In the genomic region with DNA sequence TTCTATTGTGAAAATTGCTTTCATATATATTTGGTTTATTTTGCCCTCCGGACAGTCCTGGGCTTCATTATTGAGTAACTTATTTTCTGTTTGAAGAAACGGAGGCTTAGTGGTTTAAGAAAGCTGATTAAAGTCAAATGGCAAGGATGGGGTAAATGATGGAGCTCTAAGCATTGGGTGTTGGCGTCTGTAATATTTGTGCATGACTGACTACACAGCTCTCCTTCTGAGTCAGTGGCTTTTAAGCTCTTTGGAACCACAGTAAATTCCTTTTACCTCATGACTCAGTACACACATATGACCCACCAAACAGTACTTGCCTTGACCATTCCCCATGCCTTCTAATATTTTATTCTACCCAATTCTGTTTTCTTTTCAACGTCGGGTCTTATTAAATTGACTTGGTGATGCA, we compare ENCODE assay signal across 13 cellular contexts. TPM values are rescaled to one million over a fixed set of nuclear protein-coding genes. Genes with fewer than 3 reads are reported as not detected.
DNase-seq lines count a peak whose midpoint lies in the region; ATAC-seq and TF ChIP-seq lines count a peak whose summit lies in the region.
"Had no signal": no experiment of that assay in that cellular context is flagged by ENCODE, and none has a peak within 500 bp of the region (broad histone marks: within the 10 kb centered on the region; RNA-seq: fewer than 3 reads in every experiment).

No MANE protein-coding gene starts in this region.

- H3K27ac Mint-ChIP-seq in T-cell = no peak overlapping the region
- H3K27ac Mint-ChIP-seq: dendritic cell treated with granulocyte-macrophage colony-stimulating factor and Interleukin-4, amounts not matched to agents 40 ng/mL and 50 ng/mL, for 4 days had no signal

- H3K36me3 Mint-ChIP-seq in T-cell = no peaks in the 10 kb centered on the region
- H3K36me3 Mint-ChIP-seq: naive B cell had no signal

- H3K27me3 Mint-ChIP-seq in T-cell = peaks cover 12 to 31% of the 10 kb centered on the region in 2 donors

- no peak overlapping the region for H3K4me3 ChIP-seq in astrocyte of the spinal cord (ENCODE audit: low read depth, low read length)

- ATAC-seq in T-cell (replicated peaks in 1 of 4) (no peak), omental fat pad (ENCODE audit: low FRiP score) (no peak)

- CTCF ChIA-PET in T-cell (lab: Charles Lee) = no interaction called here

- H3K4me3 Mint-ChIP-seq in T-cell = no peak overlapping the region
- H3K4me3 Mint-ChIP-seq: dendritic cell treated with granulocyte-macrophage colony-stimulating factor and Interleukin-4, amounts not matched to agents 40 ng/mL and 50 ng/mL, for 4 days; naive B cell had no signal

- H3K9me3 Mint-ChIP-seq in T-cell = peaks cover 0 to 12% (median 0%) of the 10 kb centered on the region in 3 donors
- H3K9me3 Mint-ChIP-seq: dendritic cell treated with granulocyte-macrophage colony-stimulating factor and Interleukin-4, amounts not matched to agents 40 ng/mL and 50 ng/mL, for 4 days had no signal

- in situ Hi-C loops in astrocyte of the spinal cord (cut with HindIII; ENCODE audit: low sequenced_read_pairs) = no loop called here

- POLR2A ChIA-PET in T-cell (lab: Charles Lee) = no interaction called here

- H3K4me1 Mint-ChIP-seq in T-cell = no peaks in the 10 kb centered on the region
- H3K4me1 Mint-ChIP-seq: naive B cell had no signal

- no peak for TF ChIP-seq CTCF in astrocyte of the spinal cord (IDR thresholded peaks at IDR 0.05; ENCODE audit: low read depth, low read length)
- no peak for TF ChIP-seq CTCF in omental fat pad (IDR thresholded peaks at IDR 0.05)

- DNase-seq in AG08395 (ENCODE audit: low spot score) = peak; percentile 94
- peak; percentile 95 for DNase-seq in HT1080 (ENCODE audit: low read depth)
- DNase-seq in astrocyte of the spinal cord (ENCODE audit: low read depth, low spot score) = peak; percentile 94
- peak; percentile 99 for DNase-seq in iris pigment epithelial cell (ENCODE audit: low read depth)
- DNase-seq in T-cell = no peak
- DNase-seq in omental fat pad (ENCODE audit: low spot score) = no peak
- no peak for DNase-seq in UCSD-AML1 (lab: John Stamatoyannopoulos, UW; ENCODE audit: unreplicated experiment)
- no peak for DNase-seq in HPDE6-E6E7 (ENCODE audit: extremely low spot score)
- DNase-seq: activated CD4-positive, CD25-positive, alpha-beta regulatory T cell; activated gamma-delta T cell; naive B cell; stimulated activated CD4-positive, alpha-beta T cell treated with anti-CD3 and anti-CD28 coated beads, Interleukin-12 subunit alpha, Interleukin-12 subunit beta, amount 100 ng/mL, for 4 hours had no signal

RNA-seq across cellular contexts. Expression of a gene that starts 21.0 kb away (rescaled TPM):
- 2.2 and 3.5 TPM in 2 replicates for total RNA-seq in HT1080 (2014; rRNA removed; shearing (Covaris generic))
- polyA plus RNA-seq in HT1080 (2015; cell fraction: cytosol; rRNA removed) = 1.1 and 2.1 TPM in 2 replicates
- polyA plus RNA-seq in HT1080 (2015; cell fraction: nucleus; rRNA removed) = 4.2 and 5.6 TPM in 2 replicates
- under 1 TPM in 3 of 5 donors, not detected in 2; 0.03 to 0.09 (median 0.06) TPM for total RNA-seq in T-cell
- not detected for total RNA-seq in omental fat pad

Comparison
In these comparisons a context has a peak if more than half of its experiments do, and no peak if none do; other contexts are left out.
1. DNase-seq: peak in AG08395 (single experiment), HT1080 (single experiment), astrocyte of the spinal cord (single experiment) and iris pigment epithelial cell (single experiment); none in T-cell (0 of 34), omental fat pad (single experiment), UCSD-AML1 (single experiment) and HPDE6-E6E7 (single experiment).